17 cellular contexts compared by ENCODE assay signal in the genomic region with DNA sequence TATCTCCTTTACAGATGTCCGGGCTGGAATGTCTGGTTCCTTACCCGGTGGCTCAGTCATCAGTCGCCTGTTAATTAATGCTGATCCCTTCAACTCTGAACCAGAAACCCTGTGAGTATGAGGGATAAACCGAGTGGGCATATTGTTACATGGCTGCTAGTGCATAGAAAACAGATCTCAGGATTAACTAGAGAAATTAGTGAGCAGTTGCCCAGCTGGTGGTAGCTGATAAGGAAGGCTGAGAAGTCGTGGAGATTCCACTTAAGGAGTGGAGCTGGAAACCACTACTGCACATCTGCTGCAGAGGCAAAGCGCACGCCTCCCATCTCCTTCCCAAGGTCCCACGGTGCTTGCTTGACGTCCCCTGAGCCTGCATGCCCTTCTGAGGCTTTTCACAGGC.
A peak's percentile ranks its signal among the peaks of the same experiment; 100 is the strongest.
DNase-seq lines count a peak whose midpoint lies in the region; ATAC-seq, FAIRE-seq and TF ChIP-seq lines count a peak whose summit lies in the region.
"Had no signal": no experiment of that assay in that cellular context is flagged by ENCODE, and none has a peak within 500 bp of the region (broad histone marks: within the 10 kb centered on the region; RNA-seq: fewer than 3 reads in every experiment).

No MANE protein-coding gene starts in this region.

- no peaks in the 10 kb centered on the region for H3K9me3 ChIP-seq in kidney (ENCODE audit: control insufficient read depth in 1 of 2, low read length in 2 of 2)

- no peak for FAIRE-seq in kidney (lab: Jason Lieb, UNC)
- FAIRE-seq: A204.1, HTR-8/SVneo had no signal

- H3K4me3 Mint-ChIP-seq in activated naive CD8-positive, alpha-beta T cell treated with anti-CD3 and anti-CD28 coated beads for 36 hours, result no peak overlapping the region
- no peak overlapping the region for H3K4me3 Mint-ChIP-seq in activated naive CD8-positive, alpha-beta T cell treated with anti-CD3 and anti-CD28 coated beads, Interleukin-2, amount 50 U/mL, for 24 hours
- no peak overlapping the region for H3K4me3 Mint-ChIP-seq in progenitor cell of endocrine pancreas (ENCODE audit: low read depth)
- H3K4me3 Mint-ChIP-seq: GM23338 had no signal

- intact Hi-C loops in kidney (cut with DNase I), result no loop called here

- no peak overlapping the region for H3K4me3 ChIP-seq in kidney (ENCODE audit: low read length in 2 of 2)
- H3K4me3 ChIP-seq: GM23338 had no signal

- H3K4me1 Mint-ChIP-seq in activated naive CD8-positive, alpha-beta T cell treated with anti-CD3 and anti-CD28 coated beads for 36 hours, result no peaks in the 10 kb centered on the region
- H3K4me1 Mint-ChIP-seq in activated naive CD8-positive, alpha-beta T cell treated with anti-CD3 and anti-CD28 coated beads, Interleukin-2, amount 50 U/mL, for 24 hours, result peaks cover 2% of the 10 kb centered on the region
- H3K4me1 Mint-ChIP-seq in progenitor cell of endocrine pancreas (ENCODE audit: low read depth), result no peaks in the 10 kb centered on the region

- no peak for TF ChIP-seq CTCF in kidney (IDR thresholded peaks at IDR 0.05; ENCODE audit: borderline replicate concordance, extremely low read depth, insufficient read depth)
- no peak for TF ChIP-seq CTCF in progenitor cell of endocrine pancreas (IDR thresholded peaks at IDR 0.05; ENCODE audit: unreplicated experiment)

- H3K36me3 ChIP-seq in kidney (ENCODE audit: control insufficient read depth in 1 of 2, insufficient read depth in 2 of 2, low read length in 2 of 2), result peaks cover 22% of the 10 kb centered on the region in 2 donors

- H3K9ac ChIP-seq in kidney (ENCODE audit: low read length in 2 of 2), result no peak overlapping the region

- ATAC-seq in activated naive CD8-positive, alpha-beta T cell treated with anti-CD3 and anti-CD28 coated beads, Interleukin-2, amount 50 U/mL, for 24 hours, result no peak
- ATAC-seq in HG03460 (IDR thresholded peaks at IDR 0.05; ENCODE audit: unreplicated experiment), result no peak
- ATAC-seq: GM23338 had no signal

- no peak overlapping the region for H3K27ac ChIP-seq in kidney (ENCODE audit: low read depth in 2 of 2, low read length in 2 of 2)
- H3K27ac ChIP-seq in temporal lobe (ENCODE audit: low read depth, low read length), result peak overlapping the region; percentile 3

- no peaks in the 10 kb centered on the region for H3K9me3 Mint-ChIP-seq in activated naive CD8-positive, alpha-beta T cell treated with anti-CD3 and anti-CD28 coated beads for 36 hours
- no peaks in the 10 kb centered on the region for H3K9me3 Mint-ChIP-seq in activated naive CD8-positive, alpha-beta T cell treated with anti-CD3 and anti-CD28 coated beads, Interleukin-2, amount 50 U/mL, for 24 hours
- no peaks in the 10 kb centered on the region for H3K9me3 Mint-ChIP-seq in progenitor cell of endocrine pancreas (ENCODE audit: low read depth)

- H3K27ac Mint-ChIP-seq in activated naive CD8-positive, alpha-beta T cell treated with anti-CD3 and anti-CD28 coated beads for 36 hours, result peak overlapping the region; percentile 55
- no peak overlapping the region for H3K27ac Mint-ChIP-seq in activated naive CD8-positive, alpha-beta T cell treated with anti-CD3 and anti-CD28 coated beads, Interleukin-2, amount 50 U/mL, for 24 hours
- H3K27ac Mint-ChIP-seq in progenitor cell of endocrine pancreas, result no peak overlapping the region
- H3K27ac Mint-ChIP-seq: GM23338 had no signal

- no peaks in the 10 kb centered on the region for H3K27me3 Mint-ChIP-seq in activated naive CD8-positive, alpha-beta T cell treated with anti-CD3 and anti-CD28 coated beads for 36 hours
- no peaks in the 10 kb centered on the region for H3K27me3 Mint-ChIP-seq in activated naive CD8-positive, alpha-beta T cell treated with anti-CD3 and anti-CD28 coated beads, Interleukin-2, amount 50 U/mL, for 24 hours
- no peaks in the 10 kb centered on the region for H3K27me3 Mint-ChIP-seq in progenitor cell of endocrine pancreas

- H3K4me1 ChIP-seq in kidney (ENCODE audit: control insufficient read depth in 1 of 2, insufficient read depth in 1 of 2, low read depth in 1 of 2, low read length in 2 of 2), result no peaks in the 10 kb centered on the region

- peaks cover 12% of the 10 kb centered on the region for H3K36me3 Mint-ChIP-seq in activated naive CD8-positive, alpha-beta T cell treated with anti-CD3 and anti-CD28 coated beads for 36 hours
- peaks cover 32% of the 10 kb centered on the region for H3K36me3 Mint-ChIP-seq in activated naive CD8-positive, alpha-beta T cell treated with anti-CD3 and anti-CD28 coated beads, Interleukin-2, amount 50 U/mL, for 24 hours (ENCODE audit: low read depth)
- H3K36me3 Mint-ChIP-seq in progenitor cell of endocrine pancreas (ENCODE audit: insufficient read depth), result peaks cover 10% of the 10 kb centered on the region

- DNase-seq in activated naive CD8-positive, alpha-beta T cell treated with anti-CD3 and anti-CD28 coated beads for 36 hours, result no peak
- DNase-seq in activated naive CD8-positive, alpha-beta T cell treated with anti-CD3 and anti-CD28 coated beads, Interleukin-2, amount 50 U/mL, for 24 hours, result no peak
- DNase-seq in OCI-M1 (lab: John Stamatoyannopoulos, UW) (peak; percentile 41), kidney (peak; percentile 35), NCI-H1092 treated with DMSO at 0.1 percent for 48 hours (lab: John Stamatoyannopoulos, UW) (no peak), progenitor cell of endocrine pancreas (ENCODE audit: low spot score, unreplicated experiment) (no peak)
- DNase-seq: Calu3, GF-D8, NCI-H1092, NCI-H1694, NCI-H2107, SHP77 treated with DMSO at 0.1 percent for 48 hours had no signal

Comparison
In these comparisons a context has a peak if more than half of its experiments do, and no peak if none do; other contexts are left out.
1. DNase-seq: peak in OCI-M1 (single experiment) and kidney (single experiment); none in activated naive CD8-positive, alpha-beta T cell treated with anti-CD3 and anti-CD28 coated beads for 36 hours (single experiment), activated naive CD8-positive, alpha-beta T cell treated with anti-CD3 and anti-CD28 coated beads, Interleukin-2, amount 50 U/mL, for 24 hours (single experiment), NCI-H1092 treated with DMSO at 0.1 percent for 48 hours (single experiment) and progenitor cell of endocrine pancreas (single experiment).